9 cellular contexts compared by ENCODE assay signal in genomic region chr1:227234998-227235405, GRCh38.
DNase-seq lines count a peak whose midpoint lies in the region; ATAC-seq, FAIRE-seq and TF ChIP-seq lines count a peak whose summit lies in the region.
"Had no signal": no experiment of that assay in that cellular context is flagged by ENCODE, and none has a peak within 500 bp of the region (broad histone marks: within the 10 kb centered on the region; RNA-seq: fewer than 3 reads in every experiment).

No MANE protein-coding gene starts in this region.

- H3K27ac ChIP-seq in thoracic aorta, result no peak overlapping the region
- H3K27ac ChIP-seq: epithelial cell of prostate had no signal

- POLR2A ChIA-PET in GM10248 (lab: Yijun Ruan, JAX), result no interaction called here
- POLR2A ChIA-PET in activated CD8-positive, alpha-beta T cell treated with anti-CD3 and anti-CD28 coated beads for 36 hours (lab: Charles Lee), result no interaction called here

- no peaks in the 10 kb centered on the region for H3K36me3 ChIP-seq in thoracic aorta

- TF ChIP-seq CTCF in GM10248 (IDR thresholded peaks at IDR 0.05; ENCODE audit: control extremely low read depth, extremely low read depth, low read depth, missing control alignments) (peak; percentile 18), thoracic aorta (IDR thresholded peaks at IDR 0.05) (peak; percentile 27)
- TF ChIP-seq CTCF in activated CD8-positive, alpha-beta T cell treated with anti-CD3 and anti-CD28 coated beads for 36 hours (IDR thresholded peaks at IDR 0.05), result no peak

- no peak overlapping the region for H3K4me3 ChIP-seq in thoracic aorta

- no peak overlapping the region for H3K4me3 Mint-ChIP-seq in activated CD8-positive, alpha-beta T cell treated with anti-CD3 and anti-CD28 coated beads for 36 hours

- H3K36me3 Mint-ChIP-seq in activated CD8-positive, alpha-beta T cell treated with anti-CD3 and anti-CD28 coated beads for 36 hours (ENCODE audit: low read depth), result no peaks in the 10 kb centered on the region

- H3K9me3 Mint-ChIP-seq in activated CD8-positive, alpha-beta T cell treated with anti-CD3 and anti-CD28 coated beads for 36 hours, result no peaks in the 10 kb centered on the region

- no peak overlapping the region for H3K27ac Mint-ChIP-seq in activated CD8-positive, alpha-beta T cell treated with anti-CD3 and anti-CD28 coated beads for 36 hours

- ATAC-seq in activated CD8-positive, alpha-beta T cell treated with anti-CD3 and anti-CD28 coated beads for 36 hours, result peak; percentile 34
- ATAC-seq in thoracic aorta (ENCODE audit: insufficient number of reproducible peaks, low FRiP score, low read depth), result no peak
- ATAC-seq in HG03045 (IDR thresholded peaks at IDR 0.05; ENCODE audit: unreplicated experiment), result no peak

- peak; percentile 21 for DNase-seq in GM10248 (ENCODE audit: extremely low spot score)
- peak; percentile 42 for DNase-seq in NCI-H1092 treated with DMSO at 0.1 percent for 48 hours (lab: John Stamatoyannopoulos, UW)
- peak; percentile 39 for DNase-seq in activated CD8-positive, alpha-beta T cell treated with anti-CD3 and anti-CD28 coated beads for 36 hours
- peak; percentile 54 for DNase-seq in hepatic stellate cell (ENCODE audit: low spot score)
- no peak for DNase-seq in thoracic aorta (ENCODE audit: low spot score)
- no peak for DNase-seq in activated effector memory CD4-positive, alpha-beta T cell treated with anti-CD3 and anti-CD28 coated beads, Interleukin-2, amount 50 U/mL, for 16 hours

- CTCF ChIA-PET in GM10248 (lab: Yijun Ruan, JAX), result interaction anchor here (0.9 to 1.4 kb wide), 2 partner anchors 12 to 18 kb away, joined by 3 read pairs; no protein-coding TSS in a partner anchor
- CTCF ChIA-PET in activated CD8-positive, alpha-beta T cell treated with anti-CD3 and anti-CD28 coated beads for 36 hours (lab: Charles Lee), result no interaction called here

- H3K27me3 Mint-ChIP-seq in activated CD8-positive, alpha-beta T cell treated with anti-CD3 and anti-CD28 coated beads for 36 hours, result peaks cover 21% of the 10 kb centered on the region

- H3K27me3 ChIP-seq in thoracic aorta (replicated peaks; ENCODE audit: insufficient read depth), result no peaks in the 10 kb centered on the region

- no peaks in the 10 kb centered on the region for H3K9me3 ChIP-seq in thoracic aorta

- peak; percentile 83 for FAIRE-seq in A204.1 (lab: Jason Lieb, UNC)

- intact Hi-C loops in activated CD8-positive, alpha-beta T cell treated with anti-CD3 and anti-CD28 coated beads for 36 hours (cut with micrococcal nuclease), result no loop called here

- no peaks in the 10 kb centered on the region for H3K4me1 Mint-ChIP-seq in activated CD8-positive, alpha-beta T cell treated with anti-CD3 and anti-CD28 coated beads for 36 hours (ENCODE audit: low read depth)

- H3K4me1 ChIP-seq in thoracic aorta (ENCODE audit: control insufficient read depth in 1 of 2, low read depth in 2 of 2), result no peaks in the 10 kb centered on the region

Comparison
In these comparisons a context has a peak if more than half of its experiments do, and no peak if none do; other contexts are left out.
1. DNase-seq: peak in GM10248 (single experiment), NCI-H1092 treated with DMSO at 0.1 percent for 48 hours (single experiment), activated CD8-positive, alpha-beta T cell treated with anti-CD3 and anti-CD28 coated beads for 36 hours (single experiment) and hepatic stellate cell (single experiment); none in thoracic aorta (single experiment) and activated effector memory CD4-positive, alpha-beta T cell treated with anti-CD3 and anti-CD28 coated beads, Interleukin-2, amount 50 U/mL, for 16 hours (single experiment).